ENCODE assay signal across 8 cellular contexts in the genomic region with DNA sequence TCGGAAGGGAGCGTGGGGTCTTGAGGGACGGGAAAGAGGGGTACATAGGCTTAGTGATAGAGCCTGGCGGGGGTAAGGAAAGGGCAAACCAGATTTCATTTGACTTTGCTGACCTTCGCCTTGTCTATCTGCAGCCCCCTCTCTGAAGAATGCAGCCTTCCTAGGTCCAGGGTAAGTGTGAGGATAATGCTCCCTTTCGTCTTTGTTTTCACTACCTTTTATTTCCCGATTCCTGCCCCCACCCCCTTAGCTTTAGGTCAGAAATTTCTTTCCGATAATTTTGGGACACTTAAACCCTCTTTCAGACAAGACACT.
DNase-seq lines count a peak whose midpoint lies in the region; ATAC-seq and TF ChIP-seq lines count a peak whose summit lies in the region.

No MANE protein-coding gene starts in this region.

- peaks cover 87% of the 10 kb centered on the region for H3K4me1 Mint-ChIP-seq in stimulated activated naive CD8-positive, alpha-beta T cell treated with anti-CD3 and anti-CD28 coated beads, Interleukin-15, Interleukin-2, amounts not matched to agents 100 ng/mL and 50 ng/mL, for 24 hours (ENCODE audit: low read depth)

- peak overlapping the region; percentile 100 for H3K27ac Mint-ChIP-seq in stimulated activated naive CD8-positive, alpha-beta T cell treated with anti-CD3 and anti-CD28 coated beads, Interleukin-15, Interleukin-2, amounts not matched to agents 100 ng/mL and 50 ng/mL, for 24 hours

- H3K27ac ChIP-seq in mucosa of rectum (ENCODE audit: low read depth in 2 of 2, low read length in 2 of 2): peak overlapping the region; percentile 89 to 93

- peaks cover 72% of the 10 kb centered on the region for H3K36me3 Mint-ChIP-seq in stimulated activated naive CD8-positive, alpha-beta T cell treated with anti-CD3 and anti-CD28 coated beads, Interleukin-15, Interleukin-2, amounts not matched to agents 100 ng/mL and 50 ng/mL, for 24 hours (ENCODE audit: low read depth)

- peaks cover 30 to 40% of the 10 kb centered on the region in 2 donors for H3K4me1 ChIP-seq in mucosa of rectum (ENCODE audit: control insufficient read depth in 2 of 2, insufficient read depth in 2 of 2, low read length in 2 of 2)

- peak overlapping the region; percentile 100 for H3K4me3 Mint-ChIP-seq in stimulated activated naive CD8-positive, alpha-beta T cell treated with anti-CD3 and anti-CD28 coated beads, Interleukin-15, Interleukin-2, amounts not matched to agents 100 ng/mL and 50 ng/mL, for 24 hours

- H3K4me3 ChIP-seq in cardiac fibroblast (replicated peaks in 1 of 2; ENCODE audit: low read depth in 2 of 2, low read length in 2 of 2) (peak overlapping the region; percentile 90 to 91), mucosa of rectum (ENCODE audit: low read length in 2 of 2) (peak overlapping the region; percentile 100)

- DNase-seq in stimulated activated naive CD8-positive, alpha-beta T cell treated with anti-CD3 and anti-CD28 coated beads, Interleukin-15, Interleukin-2, amounts not matched to agents 100 U/mL and 50 U/mL, for 24 hours: no peak
- DNase-seq in cardiac fibroblast (ENCODE audit: low read depth in 2 of 2): no peak
- no peak for DNase-seq in stimulated activated CD8-positive, alpha-beta memory T cell treated with anti-CD3 and anti-CD28 coated beads, Interleukin-4, amount 100 ng/mL, for 48 hours

- no peak for ATAC-seq in stimulated activated naive CD8-positive, alpha-beta T cell treated with anti-CD3 and anti-CD28 coated beads, Interleukin-15, Interleukin-2, amounts not matched to agents 100 U/mL and 50 U/mL, for 24 hours
- ATAC-seq in GM21723 (IDR thresholded peaks at IDR 0.05; ENCODE audit: unreplicated experiment) (no peak), HG03457 (IDR thresholded peaks at IDR 0.05; ENCODE audit: unreplicated experiment) (no peak), HG02938 (IDR thresholded peaks at IDR 0.05; ENCODE audit: unreplicated experiment) (no peak)

- H3K27me3 Mint-ChIP-seq in stimulated activated naive CD8-positive, alpha-beta T cell treated with anti-CD3 and anti-CD28 coated beads, Interleukin-15, Interleukin-2, amounts not matched to agents 100 ng/mL and 50 ng/mL, for 24 hours: no peaks in the 10 kb centered on the region

- H3K36me3 ChIP-seq in mucosa of rectum (ENCODE audit: control insufficient read depth in 2 of 2, insufficient read depth in 2 of 2, low read length in 2 of 2): peaks cover 19% of the 10 kb centered on the region in 2 donors

- no peak for TF ChIP-seq CTCF in cardiac fibroblast (IDR thresholded peaks at IDR 0.05; ENCODE audit: low read depth, low read length)

- H3K9me3 ChIP-seq in mucosa of rectum (ENCODE audit: control insufficient read depth in 2 of 2, low read length in 2 of 2): no peaks in the 10 kb centered on the region

- peak overlapping the region; percentile 97 to 99 for H3K9ac ChIP-seq in mucosa of rectum (ENCODE audit: low read depth in 1 of 2, low read length in 2 of 2)

- H3K9me3 Mint-ChIP-seq in stimulated activated naive CD8-positive, alpha-beta T cell treated with anti-CD3 and anti-CD28 coated beads, Interleukin-15, Interleukin-2, amounts not matched to agents 100 ng/mL and 50 ng/mL, for 24 hours: no peaks in the 10 kb centered on the region

- H3K27me3 ChIP-seq in mucosa of rectum (ENCODE audit: control insufficient read depth in 2 of 2, insufficient read depth in 2 of 2, low read length in 2 of 2): no peaks in the 10 kb centered on the region
